In genomic region chr4:21451032-21451431, GRCh38 we compare ENCODE assay signal across 17 cellular contexts.
DNase-seq lines count a peak whose midpoint lies in the region; ATAC-seq, FAIRE-seq and TF ChIP-seq lines count a peak whose summit lies in the region.
"Had no signal": no experiment of that assay in that cellular context is flagged by ENCODE, and none has a peak within 500 bp of the region (broad histone marks: within the 10 kb centered on the region; RNA-seq: fewer than 3 reads in every experiment).

No MANE protein-coding gene starts in this region.

- H3K9me3 ChIP-seq in sigmoid colon, result no peaks in the 10 kb centered on the region

- peak overlapping the region; percentile 4 for H3K27ac Mint-ChIP-seq in glutamatergic neuron (ENCODE audit: unreplicated experiment)
- H3K27ac Mint-ChIP-seq: naive thymus-derived CD8-positive, alpha-beta T cell had no signal

- no peaks in the 10 kb centered on the region for H3K27me3 Mint-ChIP-seq in glutamatergic neuron (ENCODE audit: unreplicated experiment)
- H3K27me3 Mint-ChIP-seq: naive thymus-derived CD8-positive, alpha-beta T cell had no signal

- H3K27me3 ChIP-seq in sigmoid colon, result no peaks in the 10 kb centered on the region

- no peaks in the 10 kb centered on the region for H3K4me1 ChIP-seq in sigmoid colon

- no peaks in the 10 kb centered on the region for H3K36me3 Mint-ChIP-seq in glutamatergic neuron (ENCODE audit: unreplicated experiment)
- H3K36me3 Mint-ChIP-seq: naive thymus-derived CD8-positive, alpha-beta T cell had no signal

- DNase-seq in D721Med (ENCODE audit: insufficient read length, low spot score) (no peak), LHCN-M2 (ENCODE audit: low read depth) (peak; percentile 38), astrocyte of the hippocampus (ENCODE audit: low read depth, low spot score) (peak; percentile 89), glutamatergic neuron (no peak), NCI-H2029 (lab: John Stamatoyannopoulos, UW) (no peak), sigmoid colon (no peak)
- DNase-seq in stimulated activated naive CD8-positive, alpha-beta T cell treated with anti-CD3 and anti-CD28 coated beads, Interleukin-15, Interleukin-2, amounts not matched to agents 100 U/mL and 50 U/mL, for 24 hours, result no peak
- DNase-seq: activated CD4-positive, CD25-positive, alpha-beta regulatory T cell treated with anti-CD3 and anti-CD28 coated beads, Interleukin-2, amount 50 U/mL, for 72 hours; activated T-cell treated with anti-CD3 and anti-CD28 coated beads for 4 hours; DMS79 treated with DMSO at 0.1 percent for 48 hours; left colon; naive thymus-derived CD8-positive, alpha-beta T cell; NCI-H2029 treated with DMSO at 0.1 percent for 48 hours; right cardiac atrium; stimulated activated naive CD4-positive, alpha-beta T cell treated with Interleukin-2 at 50 U/mL for 16 hours had no signal

- FAIRE-seq in D721Med (lab: Jason Lieb, UNC), result peak; percentile 87
- FAIRE-seq: GM12878 had no signal

- 18 to 36% methylated on average over 1 of the region's 1 CpG for WGBS in sigmoid colon, 2 donors

- TF ChIP-seq POLR2A in sigmoid colon (IDR thresholded peaks at IDR 0.05), result no peak

- no peak for TF ChIP-seq EP300 in sigmoid colon (IDR thresholded peaks at IDR 0.05)

- peaks cover 24% of the 10 kb centered on the region for H3K4me1 Mint-ChIP-seq in glutamatergic neuron (ENCODE audit: low read depth, unreplicated experiment)
- H3K4me1 Mint-ChIP-seq: naive thymus-derived CD8-positive, alpha-beta T cell had no signal

- TF ChIP-seq CTCF in D721Med (IDR thresholded peaks at IDR 0.05; ENCODE audit: insufficient read depth, missing control alignments) (no peak), glutamatergic neuron (IDR thresholded peaks at IDR 0.05; ENCODE audit: partially characterized antibody, unreplicated experiment) (no peak), sigmoid colon (IDR thresholded peaks at IDR 0.05) (no peak)

- H3K27ac ChIP-seq in sigmoid colon, result no peak overlapping the region

- intact Hi-C loops in sigmoid colon (cut with DNase I), result no loop called here

- H3K4me3 Mint-ChIP-seq in glutamatergic neuron (ENCODE audit: unreplicated experiment), result no peak overlapping the region
- H3K4me3 Mint-ChIP-seq: naive thymus-derived CD8-positive, alpha-beta T cell had no signal

- H3K9me3 Mint-ChIP-seq in glutamatergic neuron (ENCODE audit: unreplicated experiment), result no peaks in the 10 kb centered on the region

- H3K36me3 ChIP-seq in sigmoid colon, result no peaks in the 10 kb centered on the region

- ATAC-seq in stimulated activated naive CD8-positive, alpha-beta T cell treated with anti-CD3 and anti-CD28 coated beads, Interleukin-15, Interleukin-2, amounts not matched to agents 100 U/mL and 50 U/mL, for 24 hours, result no peak
- ATAC-seq in GM21786 (IDR thresholded peaks at IDR 0.05; ENCODE audit: unreplicated experiment), result no peak
- ATAC-seq: GM12878; left colon; naive thymus-derived CD8-positive, alpha-beta T cell; right cardiac atrium had no signal

- H3K4me3 ChIP-seq in sigmoid colon, result no peak overlapping the region
- H3K4me3 ChIP-seq: GM12878 had no signal

Comparison
In these comparisons a context has a peak if more than half of its experiments do, and no peak if none do; other contexts are left out.
1. DNase-seq: peak in LHCN-M2 (single experiment) and astrocyte of the hippocampus (single experiment); none in D721Med (single experiment), glutamatergic neuron (single experiment), stimulated activated naive CD8-positive, alpha-beta T cell treated with anti-CD3 and anti-CD28 coated beads, Interleukin-15, Interleukin-2, amounts not matched to agents 100 U/mL and 50 U/mL, for 24 hours (single experiment), NCI-H2029 (single experiment) and sigmoid colon (single experiment).